In the genomic region with DNA sequence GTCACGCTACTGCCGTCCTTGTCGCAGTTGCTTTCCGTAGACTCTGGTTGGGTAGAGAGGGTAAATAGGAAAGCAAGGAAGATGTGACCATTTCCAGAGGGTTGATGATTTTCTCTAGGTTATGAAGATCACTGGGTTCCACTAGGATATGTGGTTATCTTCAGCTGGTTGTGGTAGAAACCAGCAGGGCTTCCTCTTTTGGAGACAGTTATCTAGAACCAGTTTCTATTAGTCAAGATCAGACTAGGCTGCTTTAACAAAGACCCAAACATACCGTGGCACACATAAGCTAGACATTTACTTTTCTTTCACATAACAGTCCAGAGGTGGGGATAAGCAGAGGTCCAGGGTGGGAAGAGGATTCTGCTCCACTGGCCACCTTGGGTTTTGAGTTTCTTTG, we compare ENCODE assay signal across 1 cellular context.
TF ChIP-seq lines count a peak whose summit lies in the region.

No MANE protein-coding gene starts in this region.

TF ChIP-seq in HepG2, 621 proteins besides CTCF, POLR2A, EP300 and RAD21 (continued from another document):
- TF ChIP-seq, protein P1, sequence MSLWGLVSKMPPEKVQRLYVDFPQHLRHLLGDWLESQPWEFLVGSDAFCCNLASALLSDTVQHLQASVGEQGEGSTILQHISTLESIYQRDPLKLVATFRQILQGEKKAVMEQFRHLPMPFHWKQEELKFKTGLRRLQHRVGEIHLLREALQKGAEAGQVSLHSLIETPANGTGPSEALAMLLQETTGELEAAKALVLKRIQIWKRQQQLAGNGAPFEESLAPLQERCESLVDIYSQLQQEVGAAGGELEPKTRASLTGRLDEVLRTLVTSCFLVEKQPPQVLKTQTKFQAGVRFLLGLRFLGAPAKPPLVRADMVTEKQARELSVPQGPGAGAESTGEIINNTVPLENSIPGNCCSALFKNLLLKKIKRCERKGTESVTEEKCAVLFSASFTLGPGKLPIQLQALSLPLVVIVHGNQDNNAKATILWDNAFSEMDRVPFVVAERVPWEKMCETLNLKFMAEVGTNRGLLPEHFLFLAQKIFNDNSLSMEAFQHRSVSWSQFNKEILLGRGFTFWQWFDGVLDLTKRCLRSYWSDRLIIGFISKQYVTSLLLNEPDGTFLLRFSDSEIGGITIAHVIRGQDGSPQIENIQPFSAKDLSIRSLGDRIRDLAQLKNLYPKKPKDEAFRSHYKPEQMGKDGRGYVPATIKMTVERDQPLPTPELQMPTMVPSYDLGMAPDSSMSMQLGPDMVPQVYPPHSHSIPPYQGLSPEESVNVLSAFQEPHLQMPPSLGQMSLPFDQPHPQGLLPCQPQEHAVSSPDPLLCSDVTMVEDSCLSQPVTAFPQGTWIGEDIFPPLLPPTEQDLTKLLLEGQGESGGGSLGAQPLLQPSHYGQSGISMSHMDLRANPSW (CRISPR knock-in tag; IDR thresholded peaks at IDR 0.05; ENCODE audit: borderline replicate concordance) = no peak
- TF ChIP-seq ZNF326 (CRISPR knock-in tag; IDR thresholded peaks at IDR 0.05; ENCODE audit: borderline replicate concordance) (no peak), ZNF468 (CRISPR knock-in tag; IDR thresholded peaks at IDR 0.05) (no peak), RBFOX2 (IDR thresholded peaks at IDR 0.05; ENCODE audit: low read depth, low read length) (no peak)
- TF ChIP-seq, protein P2, sequence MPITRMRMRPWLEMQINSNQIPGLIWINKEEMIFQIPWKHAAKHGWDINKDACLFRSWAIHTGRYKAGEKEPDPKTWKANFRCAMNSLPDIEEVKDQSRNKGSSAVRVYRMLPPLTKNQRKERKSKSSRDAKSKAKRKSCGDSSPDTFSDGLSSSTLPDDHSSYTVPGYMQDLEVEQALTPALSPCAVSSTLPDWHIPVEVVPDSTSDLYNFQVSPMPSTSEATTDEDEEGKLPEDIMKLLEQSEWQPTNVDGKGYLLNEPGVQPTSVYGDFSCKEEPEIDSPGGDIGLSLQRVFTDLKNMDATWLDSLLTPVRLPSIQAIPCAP (CRISPR knock-in tag; IDR thresholded peaks at IDR 0.05; ENCODE audit: low read depth) = no peak
- TF ChIP-seq, protein P3, sequence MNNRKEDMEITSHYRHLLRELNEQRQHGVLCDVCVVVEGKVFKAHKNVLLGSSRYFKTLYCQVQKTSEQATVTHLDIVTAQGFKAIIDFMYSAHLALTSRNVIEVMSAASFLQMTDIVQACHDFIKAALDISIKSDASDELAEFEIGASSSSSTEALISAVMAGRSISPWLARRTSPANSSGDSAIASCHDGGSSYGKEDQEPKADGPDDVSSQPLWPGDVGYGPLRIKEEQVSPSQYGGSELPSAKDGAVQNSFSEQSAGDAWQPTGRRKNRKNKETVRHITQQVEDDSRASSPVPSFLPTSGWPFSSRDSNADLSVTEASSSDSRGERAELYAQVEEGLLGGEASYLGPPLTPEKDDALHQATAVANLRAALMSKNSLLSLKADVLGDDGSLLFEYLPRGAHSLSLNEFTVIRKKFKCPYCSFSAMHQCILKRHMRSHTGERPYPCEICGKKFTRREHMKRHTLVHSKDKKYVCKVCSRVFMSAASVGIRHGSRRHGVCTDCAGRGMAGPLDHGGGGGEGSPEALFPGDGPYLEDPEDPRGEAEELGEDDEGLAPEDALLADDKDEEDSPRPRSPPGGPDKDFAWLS (CRISPR knock-in tag; IDR thresholded peaks at IDR 0.05; ENCODE audit: borderline replicate concordance) = no peak
